1 cellular context compared by ENCODE assay signal in the genomic region with DNA sequence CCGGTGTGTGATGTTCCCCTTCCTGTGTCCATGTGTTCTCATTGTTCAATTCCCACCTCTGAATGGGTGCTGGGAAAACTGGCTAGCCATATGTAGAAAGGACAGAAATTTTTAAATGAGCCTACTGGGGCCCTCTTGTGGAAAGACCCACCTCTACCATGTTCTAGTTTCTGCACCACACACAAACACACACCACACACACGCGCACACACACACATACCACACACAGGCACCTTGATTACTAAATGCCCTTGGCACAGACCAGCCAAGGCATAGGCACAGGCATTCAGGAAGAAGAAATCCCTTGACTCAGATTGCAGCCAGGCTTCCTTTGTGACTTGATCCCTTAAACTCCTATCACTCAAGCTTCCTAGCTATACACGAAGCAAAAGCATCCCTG.
TF ChIP-seq lines count a peak whose summit lies in the region.

No MANE protein-coding gene starts in this region.

TF ChIP-seq in HEK293, 187 proteins besides CTCF, POLR2A, EP300 and RAD21 (continued from another document):
- TF ChIP-seq, protein P1, sequence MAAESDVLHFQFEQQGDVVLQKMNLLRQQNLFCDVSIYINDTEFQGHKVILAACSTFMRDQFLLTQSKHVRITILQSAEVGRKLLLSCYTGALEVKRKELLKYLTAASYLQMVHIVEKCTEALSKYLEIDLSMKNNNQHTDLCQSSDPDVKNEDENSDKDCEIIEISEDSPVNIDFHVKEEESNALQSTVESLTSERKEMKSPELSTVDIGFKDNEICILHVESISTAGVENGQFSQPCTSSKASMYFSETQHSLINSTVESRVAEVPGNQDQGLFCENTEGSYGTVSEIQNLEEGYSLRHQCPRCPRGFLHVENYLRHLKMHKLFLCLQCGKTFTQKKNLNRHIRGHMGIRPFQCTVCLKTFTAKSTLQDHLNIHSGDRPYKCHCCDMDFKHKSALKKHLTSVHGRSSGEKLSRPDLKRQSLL (tag by site-specific recombination; IDR thresholded peaks at IDR 0.05), result no peak
- no peak for TF ChIP-seq PRDM1 (tag by site-specific recombination; IDR thresholded peaks at IDR 0.05)
- no peak for TF ChIP-seq ZNF138 (tag by site-specific recombination; IDR thresholded peaks at IDR 0.05; ENCODE audit: borderline replicate concordance)
